20 cellular contexts compared by ENCODE assay signal in genomic region chr13:49225358-49226042, GRCh38. TPM values are rescaled to one million over a fixed set of nuclear protein-coding genes. Genes with fewer than 3 reads are reported as not detected.
A peak's percentile ranks its signal among the peaks of the same experiment; 100 is the strongest.
DNase-seq lines count a peak whose midpoint lies in the region; ATAC-seq, FAIRE-seq and TF ChIP-seq lines count a peak whose summit lies in the region.
"Had no signal": no experiment of that assay in that cellular context is flagged by ENCODE, and none has a peak within 500 bp of the region (broad histone marks: within the 10 kb centered on the region; RNA-seq: fewer than 3 reads in every experiment).

No MANE protein-coding gene starts in this region.

- no peaks in the 10 kb centered on the region for H3K79me2 ChIP-seq in K562 (ENCODE audit: control insufficient read depth, insufficient read depth, low read length)

- no peak overlapping the region for H4K8ac ChIP-seq in IMR-90 (ENCODE audit: low read depth in 2 of 2, low read length in 2 of 2)

- TF ChIP-seq CTCF in IMR-90 (conservative IDR thresholded peaks at IDR 0.05; ENCODE audit: low read depth, low read length) (no peak), LNCaP clone FGC (IDR thresholded peaks at IDR 0.05; ENCODE audit: control insufficient read depth, extremely low read depth, insufficient read depth) (no peak), K562 (IDR thresholded peaks at IDR 0.05 in 2 of 3, conservative IDR thresholded peaks at IDR 0.05 in 1 of 3; ENCODE audit: insufficient read depth in 2 of 3, low read depth in 1 of 3, low read length in 3 of 3) (no peak), left lung (IDR thresholded peaks at IDR 0.05) (no peak)

- in situ Hi-C loops in IMR-90 (cut with MboI; ENCODE audit: low sequenced_read_pairs), result no loop called here
- in situ Hi-C loops in K562 (cut with MboI), result no loop called here

- H3K9me1 ChIP-seq in IMR-90 (ENCODE audit: insufficient read depth, low read length) (no peaks in the 10 kb centered on the region), K562 (ENCODE audit: control insufficient read depth, insufficient read depth, low read length) (no peaks in the 10 kb centered on the region)

- no peak for TF ChIP-seq POLR2A in IMR-90 (IDR thresholded peaks at IDR 0.05; ENCODE audit: low read depth, low read length)
- TF ChIP-seq POLR2A in K562 (conservative IDR thresholded peaks at IDR 0.05), result no peak

- no peaks in the 10 kb centered on the region for H4K20me1 ChIP-seq in IMR-90 (ENCODE audit: insufficient read depth, low read length)
- H4K20me1 ChIP-seq in K562 (replicated peaks; ENCODE audit: control insufficient read depth, insufficient read depth, low read length), result no peaks in the 10 kb centered on the region
- H4K20me1 ChIP-seq: BLaER1 treated with 17β-estradiol and CSF1 and Interleukin-3, amounts not matched to agents 10 nM and 100 nM had no signal

- H4K5ac ChIP-seq in IMR-90 (ENCODE audit: low read depth, low read length), result no peak overlapping the region

- no peak overlapping the region for H2BK120ac ChIP-seq in IMR-90 (ENCODE audit: low read depth, low read length)

- ATAC-seq in IMR-90 (ENCODE audit: low read depth) (no peak), K562 (no peak; the same call in 2 of the 3 replicates), left lung (peak; percentile 88)

- no peak overlapping the region for H3K4ac ChIP-seq in IMR-90 (ENCODE audit: low read depth, low read length)

- no peak overlapping the region for H2AK9ac ChIP-seq in IMR-90 (replicated peaks; ENCODE audit: low read depth, low read length, poor library complexity)

- H3K9ac ChIP-seq in IMR-90 (ENCODE audit: low read depth, low read length), result no peak overlapping the region
- H3K9ac ChIP-seq in K562 (ENCODE audit: insufficient read depth in 1 of 2, low read depth in 2 of 2, low read length in 2 of 2), result no peak overlapping the region
- H3K9ac ChIP-seq: BLaER1 treated with 17β-estradiol and CSF1 and Interleukin-3, amounts not matched to agents 10 nM and 100 nM had no signal

- no peak overlapping the region for H3K27ac ChIP-seq in IMR-90 (ENCODE audit: insufficient read depth, low read length)
- no peak overlapping the region for H3K27ac ChIP-seq in K562 (ENCODE audit: extremely low read depth, low read depth, low read length)
- no peak overlapping the region for H3K27ac ChIP-seq in left lung
- H3K27ac ChIP-seq: BLaER1 treated with 17β-estradiol and CSF1 and Interleukin-3, amounts not matched to agents 10 nM and 100 nM; SK-N-MC had no signal

- H3K18ac ChIP-seq in IMR-90 (ENCODE audit: low read depth, low read length), result no peak overlapping the region

- FAIRE-seq in K562 (lab: Jason Lieb, UNC), result peak; percentile 15
- FAIRE-seq: colon, endothelial cell of umbilical vein, H54 had no signal

- POLR2A ChIA-PET in IMR-90 (lab: Charles Lee; ENCODE audit: unreplicated experiment) (no interaction called here), K562 (lab: Yijun Ruan, JAX) (no interaction called here)

- no peak overlapping the region for H3K4me2 ChIP-seq in IMR-90 (ENCODE audit: low read depth, low read length)
- H3K4me2 ChIP-seq in K562 (ENCODE audit: insufficient read depth, low read length), result no peak overlapping the region
- H3K4me2 ChIP-seq: BLaER1 treated with 17β-estradiol and CSF1 and Interleukin-3, amounts not matched to agents 10 nM and 100 nM had no signal

- TF ChIP-seq RAD21 in IMR-90 (IDR thresholded peaks at IDR 0.05; ENCODE audit: low read length) (no peak), K562 (CRISPR knock-in tag; conservative IDR thresholded peaks at IDR 0.05 in 1 of 2, IDR thresholded peaks at IDR 0.05 in 1 of 2) (no peak)

- WGBS in IMR-90 (ENCODE audit: extremely low coverage in 2 of 2, insufficient read length in 1 of 2), 2 experiments, result 40% methylated on average over 1 of the region's 4 CpGs; no CpG with 5 or more reads in 1 of the 2 experiments
- WGBS in K562 (ENCODE audit: insufficient coverage, low coverage, missing lambda C conversion rate), result 3% methylated on average over 4 of the region's 4 CpGs

- H2BK15ac ChIP-seq in IMR-90 (ENCODE audit: low read depth, low read length), result no peak overlapping the region

- CTCF ChIA-PET in IMR-90 (lab: Yijun Ruan, JAX), result interaction anchor here (0.8 kb wide), 1 partner anchor 12 kb away, joined by 3 read pairs; no protein-coding TSS in a partner anchor
- CTCF ChIA-PET in K562 (lab: Yijun Ruan, JAX; ENCODE audit: low intra/inter-chr PET ratio), result no interaction called here

- TF ChIP-seq EP300 in K562 (IDR thresholded peaks at IDR 0.05; ENCODE audit: low read length), result no peak

- H4K91ac ChIP-seq in IMR-90 (ENCODE audit: insufficient read depth, low read depth, low read length), result no peak overlapping the region

- H3K36me3 ChIP-seq in IMR-90 (ENCODE audit: control insufficient read depth, insufficient read depth, low read length), result no peaks in the 10 kb centered on the region
- H3K36me3 ChIP-seq in K562 (ENCODE audit: control insufficient read depth, insufficient read depth, low read length), result no peaks in the 10 kb centered on the region
- H3K36me3 ChIP-seq in left lung, result no peaks in the 10 kb centered on the region

- H2AK5ac ChIP-seq in IMR-90 (ENCODE audit: low read depth, low read length), result no peak overlapping the region

- H3K23ac ChIP-seq in IMR-90 (ENCODE audit: low read depth, low read length), result no peak overlapping the region

- H3K4me1 ChIP-seq in IMR-90 (ENCODE audit: control insufficient read depth, insufficient read depth, low read length), result no peaks in the 10 kb centered on the region
- H3K4me1 ChIP-seq in K562 (replicated peaks in 1 of 2; ENCODE audit: control insufficient read depth in 2 of 2, insufficient read depth in 2 of 2, low read length in 2 of 2), result peaks cover 0 to 3% of the 10 kb centered on the region in 2 experiments; a peak in 1 of 5 replicates
- peaks cover 6 to 12% of the 10 kb centered on the region in 2 donors for H3K4me1 ChIP-seq in left lung
- H3K4me1 ChIP-seq: BLaER1 treated with 17β-estradiol and CSF1 and Interleukin-3, amounts not matched to agents 10 nM and 100 nM had no signal

- DNase-seq in IMR-90, result no peak
- DNase-seq in LNCaP clone FGC (ENCODE audit: low read depth), result peak; percentile 52
- no peak for DNase-seq in K562 (ENCODE audit: extremely low read depth in 1 of 4, low spot score in 3 of 4)
- no peak for DNase-seq in left lung
- DNase-seq in middle frontal gyrus (ENCODE audit: extremely low spot score, low spot score), result no peak
- DNase-seq in iPS-NIHi11 (ENCODE audit: low spot score), result no peak
- no peak for DNase-seq in activated CD4-positive, alpha-beta T cell treated with anti-CD3 and anti-CD28 coated beads for 1 hour
- DNase-seq in NCI-H510A (lab: John Stamatoyannopoulos, UW), result no peak
- DNase-seq: amniotic stem cell; DMS79; NCI-H2081 treated with DMSO at 0.1 percent for 48 hours; NK-92 treated with Interleukin-12 subunit alpha and Interleukin-12 subunit beta, amount 100 ng/mL, for 24 hours; substantia nigra had no signal

- H3K27me3 ChIP-seq in IMR-90 (ENCODE audit: control insufficient read depth, insufficient read depth, low read length), result peaks cover 51% of the 10 kb centered on the region
- no peaks in the 10 kb centered on the region for H3K27me3 ChIP-seq in K562 (ENCODE audit: control insufficient read depth in 2 of 2, insufficient read depth in 2 of 2, low read length in 2 of 2)
- peaks cover 21 to 29% of the 10 kb centered on the region in 2 donors for H3K27me3 ChIP-seq in left lung

- H3K56ac ChIP-seq in IMR-90 (ENCODE audit: extremely low read depth, insufficient read depth, low read length), result no peak overlapping the region

- no peak overlapping the region for H2BK20ac ChIP-seq in IMR-90 (ENCODE audit: low read depth, low read length)

- dilution Hi-C loops in IMR-90 (cut with HindIII; ENCODE audit: low sequenced_read_pairs, unreplicated experiment), result no loop called here

- H3K9me3 ChIP-seq in IMR-90 (ENCODE audit: control insufficient read depth, insufficient read depth, low read length) (peaks cover 12% of the 10 kb centered on the region), K562 (replicated peaks; ENCODE audit: control insufficient read depth, insufficient read depth, low read depth, low read length) (no peaks in the 10 kb centered on the region), left lung (no peaks in the 10 kb centered on the region)

- H3K4me3 ChIP-seq in IMR-90 (ENCODE audit: insufficient read depth, low read depth, low read length) (no peak overlapping the region), LNCaP clone FGC (ENCODE audit: low read depth, low read length) (no peak overlapping the region), K562 (no peak overlapping the region), left lung (no peak overlapping the region)
- H3K4me3 ChIP-seq: BLaER1 treated with 17β-estradiol and CSF1 and Interleukin-3, amounts not matched to agents 10 nM and 100 nM; SK-N-MC had no signal

- no peak overlapping the region for H2BK5ac ChIP-seq in IMR-90 (ENCODE audit: low read depth, low read length, poor library complexity, severe bottlenecking)

- no peak overlapping the region for H3K14ac ChIP-seq in IMR-90 (replicated peaks; ENCODE audit: low read depth, low read length)

- BruUV-seq in IMR-90 (replicated peaks; lab: Mats Ljungman, UMichigan) (no TSS peak), K562 (replicated peaks; lab: Mats Ljungman, UMichigan) (no TSS peak)

- H3K79me1 ChIP-seq in IMR-90 (ENCODE audit: low read depth in 1 of 2, low read length in 2 of 2), result no peaks in the 10 kb centered on the region

- intact Hi-C loops in IMR-90 (cut with micrococcal nuclease), result no loop called here
- intact Hi-C loops in K562 (cut with micrococcal nuclease), result no loop called here
- intact Hi-C loops in left lung (cut with DNase I), result no loop called here

- H2AFZ ChIP-seq in IMR-90 (replicated peaks; ENCODE audit: low read length, poor library complexity) (no peak overlapping the region), K562 (ENCODE audit: low read depth, low read length) (no peak overlapping the region)

RNA-seq across cellular contexts. Expression of gene MLNR, which starts 5.4 kb away (rescaled TPM):
- total RNA-seq in IMR-90 (2012; rRNA removed), result not detected in 2 replicates
- not detected in 2 replicates for polyA plus RNA-seq in IMR-90 (2012; rRNA removed)
- polyA plus RNA-seq in IMR-90 (2012; cell fraction: cytosol; rRNA removed), result 0.03 TPM in 1 of 2 replicates, not detected in the other
- not detected in 2 replicates for polyA plus RNA-seq in IMR-90 (2012; cell fraction: nucleus; rRNA removed; ENCODE audit: low replicate concordance)
- not detected in 2 replicates for total RNA-seq in K562 (2011; cell fraction: chromatin; rRNA removed; ENCODE audit: low replicate concordance)
- total RNA-seq in K562 (2011; cell fraction: nucleolus; rRNA removed), result not detected in 2 replicates
- total RNA-seq in K562 (2011; cell fraction: nucleoplasm; rRNA removed), result not detected in 2 replicates
- total RNA-seq in K562 (2014; rRNA removed), result not detected in 2 replicates
- total RNA-seq in K562 (2014; rRNA removed; fragmentation: Illumina TruSeq; extraction: Trizol), result not detected in 2 replicates
- total RNA-seq in K562 (2015; rRNA removed; fragmentation: Illumina TruSeq; extraction: Trizol), result not detected in 2 replicates
- total RNA-seq in K562 (2021), result not detected in 2 replicates
- polyA plus RNA-seq in K562 (2011; rRNA removed), result not detected in 2 replicates
- polyA plus RNA-seq in K562 (2011; cell fraction: cytosol; rRNA removed), result not detected in 2 replicates
- polyA plus RNA-seq in K562 (2011; cell fraction: nucleus; rRNA removed), result not detected in 2 replicates
- not detected in 2 replicates for polyA plus RNA-seq in K562 (2012)
- polyA plus RNA-seq in K562 (2014; fragmentation: Illumina TruSeq; extraction: Trizol), result not detected in 2 replicates
- not detected for polyA plus RNA-seq in K562 (2014; fragmentation: Nextera tagmentation; extraction: Ambion mirVana)
- polyA plus RNA-seq in K562 (2014; rRNA removed), result not detected in 2 replicates
- polyA minus RNA-seq in K562 (2011; rRNA and poly(A)+ RNA removed), result not detected in 2 replicates
- not detected in 2 replicates for polyA minus RNA-seq in K562 (2011; cell fraction: cytosol; rRNA and poly(A)+ RNA removed)
- polyA minus RNA-seq in K562 (2011; cell fraction: nucleus; rRNA and poly(A)+ RNA removed), result 0.27 and 0.33 TPM in 2 replicates
- not detected for total RNA-seq in left lung
- total RNA-seq: endothelial cell of umbilical vein, posterior vena cava had no signal
- polyA plus RNA-seq: endothelial cell of umbilical vein, IgD-negative memory B cell had no signal

RNA-seq across cellular contexts. Expression of gene CDADC1, which starts 22.2 kb away (rescaled TPM):
- total RNA-seq in IMR-90 (2012; rRNA removed) (0.54 and 0.83 TPM in 2 replicates), K562 (2014; rRNA removed) (4.1 and 4.6 TPM in 2 replicates), K562 (2014; rRNA removed; fragmentation: Illumina TruSeq; extraction: Trizol) (6.6 and 6.8 TPM in 2 replicates), K562 (2015; rRNA removed; fragmentation: Illumina TruSeq; extraction: Trizol) (4.1 and 6.3 TPM in 2 replicates), K562 (2021) (7.0 and 8.0 TPM in 2 replicates), left lung (10 to 100 TPM; 11.6 to 12.9 TPM)
- polyA plus RNA-seq in IMR-90 (2012; rRNA removed) (2.6 and 2.7 TPM in 2 replicates), K562 (2011; rRNA removed) (4.1 and 4.3 TPM in 2 replicates), K562 (2014; fragmentation: Illumina TruSeq; extraction: Trizol) (5.9 and 7.3 TPM in 2 replicates), K562 (2014; fragmentation: Nextera tagmentation; extraction: Ambion mirVana) (10 to 100 TPM; 11.4 to 11.8 TPM), K562 (2014; rRNA removed) (6.3 and 8.8 TPM in 2 replicates)
- 1.1 and 1.3 TPM in 2 replicates for polyA plus RNA-seq in IMR-90 (2012; cell fraction: cytosol; rRNA removed)
- polyA plus RNA-seq in IMR-90 (2012; cell fraction: nucleus; rRNA removed; ENCODE audit: low replicate concordance), result 0.83 and 3.4 TPM in 2 replicates
- total RNA-seq in K562 (2011; cell fraction: chromatin; rRNA removed; ENCODE audit: low replicate concordance), result 5.6 and 7.1 TPM in 2 replicates
- total RNA-seq in K562 (2011; cell fraction: nucleolus; rRNA removed), result 4.2 and 5.0 TPM in 2 replicates
- 6.1 and 6.9 TPM in 2 replicates for total RNA-seq in K562 (2011; cell fraction: nucleoplasm; rRNA removed)
- 1.0 and 1.4 TPM in 2 replicates for polyA plus RNA-seq in K562 (2011; cell fraction: cytosol; rRNA removed)
- polyA plus RNA-seq in K562 (2011; cell fraction: nucleus; rRNA removed), result 3.4 and 3.8 TPM in 2 replicates
- 5.9 and 8.6 TPM in 2 replicates for polyA plus RNA-seq in K562 (2012)
- polyA minus RNA-seq in K562 (2011; rRNA and poly(A)+ RNA removed), result 2.2 and 3.1 TPM in 2 replicates
- 0.76 and 1.5 TPM in 2 replicates for polyA minus RNA-seq in K562 (2011; cell fraction: cytosol; rRNA and poly(A)+ RNA removed)
- 5.3 and 5.7 TPM in 2 replicates for polyA minus RNA-seq in K562 (2011; cell fraction: nucleus; rRNA and poly(A)+ RNA removed)
